1 cellular context compared by ENCODE assay signal in genomic region chr12:48789858-48790326, GRCh38.
A peak's percentile ranks its signal among the peaks of the same experiment; 100 is the strongest.
TF ChIP-seq lines count a peak whose summit lies in the region.

No MANE protein-coding gene starts in this region.

TF ChIP-seq in HepG2, 621 proteins besides CTCF, POLR2A, EP300 and RAD21:
- TF ChIP-seq HOXA3 (CRISPR knock-in tag; IDR thresholded peaks at IDR 0.05) (0 out of 2 replicates have a peak, but pooled peaks have one; percentile 2), ZHX2 (IDR thresholded peaks at IDR 0.05; ENCODE audit: low read depth) (no peak), ZHX2 (CRISPR knock-in tag; IDR thresholded peaks at IDR 0.05; ENCODE audit: borderline replicate concordance) (no peak), MAX (IDR thresholded peaks at IDR 0.05) (0 out of 2 replicates have a peak, but pooled peaks have one; percentile 31), ZNF652 (CRISPR knock-in tag; IDR thresholded peaks at IDR 0.05; ENCODE audit: borderline replicate concordance, low read depth) (peak; percentile 89)
TF ChIP-seq in HepG2: peak in this region for 3.
